ENCODE assay signal across 8 cellular contexts in genomic region chr12:29148065-29148957, GRCh38. TPM values are rescaled to one million over a fixed set of nuclear protein-coding genes. Genes with fewer than 3 reads are reported as not detected.
DNase-seq lines count a peak whose midpoint lies in the region; ATAC-seq, FAIRE-seq and TF ChIP-seq lines count a peak whose summit lies in the region.

No MANE protein-coding gene starts in this region.

- FAIRE-seq in pancreas (lab: Jason Lieb, UNC) = no peak

- 4 to 5% methylated on average over 21 of the region's 21 CpGs for WGBS in pancreas, 2 donors

- H3K9me3 ChIP-seq in pancreas = no peaks in the 10 kb centered on the region

- peak overlapping the region; percentile 26 to 57 (median 36) for H3K4me3 ChIP-seq in pancreas

- ATAC-seq in HG03354 (IDR thresholded peaks at IDR 0.05; ENCODE audit: poor library complexity, severe bottlenecking, unreplicated experiment) = peak; percentile 9
- ATAC-seq in pancreas = peak in 3 of 4 donors; percentile 15 to 30 (median 27)

- no peaks in the 10 kb centered on the region for H3K27me3 ChIP-seq in pancreas

- no peak for TF ChIP-seq CTCF in pancreas (IDR thresholded peaks at IDR 0.05)

- intact Hi-C loops in head of caudate nucleus (cut with DNase I) (no loop called here), pancreas (cut with DNase I) (no loop called here)

- peak; percentile 61 for DNase-seq in activated CD8-positive, alpha-beta memory T cell treated with anti-CD3 and anti-CD28 coated beads for 24 hours
- DNase-seq in activated CD8-positive, alpha-beta memory T cell treated with anti-CD3 and anti-CD28 coated beads, Interleukin-2, amount 50 U/mL, for 48 hours = no peak
- peak; percentile 18 for DNase-seq in activated T-cell treated with anti-CD3 and anti-CD28 coated beads, Interleukin-2, amount 50 U/mL, for 1 hour
- DNase-seq in head of caudate nucleus (peak in 31 of 42 donors; percentile 17 to 71 (median 39)), pancreas (no peak), NCI-H345 treated with DMSO at 0.1 percent for 48 hours (lab: John Stamatoyannopoulos, UW; ENCODE audit: unreplicated experiment) (no peak), NCI-H146 (lab: John Stamatoyannopoulos, UW) (no peak)

- no peaks in the 10 kb centered on the region for H3K36me3 ChIP-seq in pancreas

- H3K4me1 ChIP-seq in pancreas = no peaks in the 10 kb centered on the region

- H3K27ac ChIP-seq in pancreas = peak overlapping the region in 1 of 4 donors; percentile 51

RNA-seq across cellular contexts. Expression of gene FAR2, which starts 0.8 kb away (rescaled TPM):
- total RNA-seq in pancreas = 1 to 10 TPM in 3 of 6 donors, under 1 TPM in 3; 0.43 to 2.8 (median 1.1) TPM
- 1 to 10 TPM in 1 of 2 donors, under 1 TPM in 1; 0.92 to 1.3 TPM for polyA plus RNA-seq in pancreas

Comparison
In these comparisons a context has a peak if more than half of its experiments do, and no peak if none do; other contexts are left out.
1. DNase-seq: peak in activated CD8-positive, alpha-beta memory T cell treated with anti-CD3 and anti-CD28 coated beads for 24 hours (single experiment), activated T-cell treated with anti-CD3 and anti-CD28 coated beads, Interleukin-2, amount 50 U/mL, for 1 hour (single experiment) and head of caudate nucleus (31 of 42); none in activated CD8-positive, alpha-beta memory T cell treated with anti-CD3 and anti-CD28 coated beads, Interleukin-2, amount 50 U/mL, for 48 hours (single experiment), pancreas (0 of 6), NCI-H345 treated with DMSO at 0.1 percent for 48 hours (single experiment) and NCI-H146 (single experiment).